1 cellular context compared by ENCODE assay signal in the genomic region with DNA sequence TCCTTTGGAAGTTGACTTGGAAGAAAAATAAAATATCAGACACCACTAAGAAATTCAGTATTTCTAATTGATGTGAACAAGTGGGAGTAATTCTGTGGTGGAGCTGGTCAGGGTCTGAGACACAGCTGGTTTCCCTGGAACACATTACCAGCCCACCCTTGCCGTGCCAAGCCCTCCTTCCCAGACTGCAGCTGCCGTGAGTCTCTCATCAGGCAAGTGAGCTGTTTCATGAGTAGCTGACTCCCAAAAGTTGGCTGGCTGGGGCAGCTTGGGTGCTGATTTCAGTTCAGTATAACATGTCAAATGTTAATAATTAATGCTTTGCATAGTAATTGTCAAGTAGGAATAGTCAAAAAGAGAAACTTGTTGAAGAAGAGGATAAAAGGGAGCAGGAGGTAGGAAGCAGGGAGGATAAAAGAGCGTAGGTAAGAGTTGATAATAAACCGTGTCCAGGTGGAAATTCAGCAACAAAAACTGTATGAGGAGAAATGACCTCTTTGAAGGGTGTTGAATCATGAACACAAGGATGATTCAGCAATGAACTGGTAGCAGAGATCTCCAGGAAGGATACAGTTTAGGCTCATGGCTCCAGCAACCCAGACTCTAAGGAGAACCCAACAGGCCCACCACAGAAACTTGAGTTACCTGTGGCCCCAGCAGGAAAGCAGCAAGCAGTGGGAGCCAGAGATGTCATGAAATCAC.
TF ChIP-seq lines count a peak whose summit lies in the region.

No MANE protein-coding gene starts in this region.

TF ChIP-seq in SK-N-SH, 30 proteins besides CTCF, POLR2A, EP300 and RAD21 (continued from another document):
- TF ChIP-seq, protein P1, sequence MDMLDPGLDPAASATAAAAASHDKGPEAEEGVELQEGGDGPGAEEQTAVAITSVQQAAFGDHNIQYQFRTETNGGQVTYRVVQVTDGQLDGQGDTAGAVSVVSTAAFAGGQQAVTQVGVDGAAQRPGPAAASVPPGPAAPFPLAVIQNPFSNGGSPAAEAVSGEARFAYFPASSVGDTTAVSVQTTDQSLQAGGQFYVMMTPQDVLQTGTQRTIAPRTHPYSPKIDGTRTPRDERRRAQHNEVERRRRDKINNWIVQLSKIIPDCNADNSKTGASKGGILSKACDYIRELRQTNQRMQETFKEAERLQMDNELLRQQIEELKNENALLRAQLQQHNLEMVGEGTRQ (IDR thresholded peaks at IDR 0.05; ENCODE audit: borderline replicate concordance, low read depth, low read length) = no peak
